ENCODE assay signal across 22 cellular contexts in genomic region chr15:36938131-36938530, GRCh38.
DNase-seq lines count a peak whose midpoint lies in the region; TF ChIP-seq lines count a peak whose summit lies in the region.
"Had no signal": no experiment of that assay in that cellular context is flagged by ENCODE, and none has a peak within 500 bp of the region (broad histone marks: within the 10 kb centered on the region; RNA-seq: fewer than 3 reads in every experiment).

No MANE protein-coding gene starts in this region.

- H3K18ac ChIP-seq in mesendoderm (ENCODE audit: low read length), result no peak overlapping the region

- H3K79me2 ChIP-seq in mesendoderm (ENCODE audit: control insufficient read depth, insufficient read depth, low read length), result no peaks in the 10 kb centered on the region

- in situ Hi-C loops in HAP-1 (cut with MboI; ENCODE audit: low sequenced_read_pairs), result no loop called here

- no CpG with 5 or more reads among the region's 4 CpGs for WGBS in mesendoderm (ENCODE audit: extremely low coverage, insufficient coverage, low lambda C conversion rate)

- no peak overlapping the region for H3K56ac ChIP-seq in mesendoderm (ENCODE audit: low read length)

- H2BK5ac ChIP-seq in mesendoderm (ENCODE audit: low read length), result no peak overlapping the region

- no peaks in the 10 kb centered on the region for H3K27me3 ChIP-seq in mesendoderm (ENCODE audit: insufficient read depth, low read length, poor library complexity)
- H3K27me3 ChIP-seq in HAP-1 (ENCODE audit: low read depth), result no peaks in the 10 kb centered on the region
- H3K27me3 ChIP-seq: BE2C; BLaER1 treated with 17β-estradiol and CSF1 and Interleukin-3, amounts not matched to agents 10 nM and 100 nM had no signal

- H3K4ac ChIP-seq in mesendoderm (ENCODE audit: low read depth, low read length), result no peak overlapping the region

- DNase-seq in dermis microvascular lymphatic vessel endothelial cell (ENCODE audit: low read depth in 2 of 2) (peak; percentile 58 to 60), mesendoderm (no peak), nephron progenitor cell (no peak), HAP-1 (ENCODE audit: low spot score in 2 of 2) (no peak), occipital lobe (lab: John Stamatoyannopoulos, UW) (no peak), NCI-H510A treated with DMSO at 0.1 percent for 48 hours (lab: John Stamatoyannopoulos, UW) (no peak)
- no peak for DNase-seq in activated CD8-positive, alpha-beta memory T cell treated with anti-CD3 and anti-CD28 coated beads, Interleukin-2, amount 50 U/mL, for 48 hours
- DNase-seq: 8988T; ACHN; AML-193; BE2C; Calu3; CD4-positive, alpha-beta memory T cell; COR-L47; DMS53; DMS79 treated with DMSO at 0.1 percent for 48 hours; GF-D8; H9 had no signal

- H2BK15ac ChIP-seq in mesendoderm (replicated peaks; ENCODE audit: low read depth), result no peak overlapping the region

- H3K4me1 Mint-ChIP-seq in nephron progenitor cell, result peaks cover 44% of the 10 kb centered on the region
- H3K4me1 Mint-ChIP-seq: CD4-positive, alpha-beta memory T cell had no signal

- H3K36me3 ChIP-seq in HEK293 (ENCODE audit: control insufficient read depth in 2 of 2, insufficient read depth in 1 of 2, low read length in 2 of 2) (no peaks in the 10 kb centered on the region), mesendoderm (ENCODE audit: control insufficient read depth, insufficient read depth, low read length) (no peaks in the 10 kb centered on the region), HAP-1 (replicated peaks) (peaks cover 6% of the 10 kb centered on the region)
- H3K36me3 ChIP-seq: BLaER1 treated with 17β-estradiol and CSF1 and Interleukin-3, amounts not matched to agents 10 nM and 100 nM had no signal

- H3K23ac ChIP-seq in mesendoderm (ENCODE audit: low read length), result peak overlapping the region; percentile 54

- H3K4me3 ChIP-seq in HEK293 (ENCODE audit: low read depth, low read length) (no peak overlapping the region), mesendoderm (ENCODE audit: low read length) (no peak overlapping the region), HAP-1 (no peak overlapping the region)
- H3K4me3 ChIP-seq: A549; BLaER1 treated with 17β-estradiol and CSF1 and Interleukin-3, amounts not matched to agents 10 nM and 100 nM; GM23338 had no signal

- no peaks in the 10 kb centered on the region for H3K79me1 ChIP-seq in mesendoderm (ENCODE audit: low read length)

- no peak overlapping the region for H3K4me2 ChIP-seq in mesendoderm (ENCODE audit: low read length)
- H3K4me2 ChIP-seq: A549; BLaER1 treated with 17β-estradiol and CSF1 and Interleukin-3, amounts not matched to agents 10 nM and 100 nM; GM23338 had no signal

- peak overlapping the region; percentile 94 for H3K27ac Mint-ChIP-seq in nephron progenitor cell
- H3K27ac Mint-ChIP-seq: CD4-positive, alpha-beta memory T cell; GM23338 had no signal

- H4K5ac ChIP-seq in mesendoderm (ENCODE audit: low read length), result no peak overlapping the region

- TF ChIP-seq CTCF in HEK293 (tag by site-specific recombination; IDR thresholded peaks at IDR 0.05), result no peak
- TF ChIP-seq CTCF in nephron progenitor cell (IDR thresholded peaks at IDR 0.05), result no peak

- CTCF ChIA-PET in HEK293 (lab: Yijun Ruan, JAX), result no interaction called here

- H3K4me1 ChIP-seq in HEK293 (ENCODE audit: control insufficient read depth, insufficient read depth, low read length) (peaks cover 2% of the 10 kb centered on the region; the same call in 1 of the 2 replicates), mesendoderm (ENCODE audit: control insufficient read depth, low read depth, low read length) (peaks cover 3% of the 10 kb centered on the region), HAP-1 (peaks cover 24% of the 10 kb centered on the region)
- H3K4me1 ChIP-seq: A549; BLaER1 treated with 17β-estradiol and CSF1 and Interleukin-3, amounts not matched to agents 10 nM and 100 nM had no signal

- POLR2A ChIA-PET in HEK293 (lab: Yijun Ruan, JAX), result no interaction called here

- no peak overlapping the region for H2AK5ac ChIP-seq in mesendoderm (ENCODE audit: low read length)

- no peak overlapping the region for H3K27ac ChIP-seq in HEK293 (ENCODE audit: extremely low read depth, low read depth, low read length)
- no peak overlapping the region for H3K27ac ChIP-seq in mesendoderm (ENCODE audit: low read depth, low read length)
- H3K27ac ChIP-seq: A549; BLaER1 treated with 17β-estradiol and CSF1 and Interleukin-3, amounts not matched to agents 10 nM and 100 nM had no signal

- no peak overlapping the region for H2BK120ac ChIP-seq in mesendoderm (ENCODE audit: low read depth, low read length)

- peaks cover 96% of the 10 kb centered on the region for H3K36me3 Mint-ChIP-seq in nephron progenitor cell (ENCODE audit: low read depth)
- H3K36me3 Mint-ChIP-seq: CD4-positive, alpha-beta memory T cell had no signal

- no peaks in the 10 kb centered on the region for H3K9me3 ChIP-seq in HEK293 (ENCODE audit: control insufficient read depth, insufficient read depth, low read depth, low read length)
- no peaks in the 10 kb centered on the region for H3K9me3 ChIP-seq in HAP-1
- H3K9me3 ChIP-seq: A549; BE2C; BLaER1 treated with 17β-estradiol and CSF1 and Interleukin-3, amounts not matched to agents 10 nM and 100 nM had no signal

- H3K27me3 Mint-ChIP-seq in nephron progenitor cell (ENCODE audit: low read depth, poor library complexity), result peaks cover 7% of the 10 kb centered on the region
- H3K27me3 Mint-ChIP-seq: CD4-positive, alpha-beta memory T cell had no signal

- H3K9ac ChIP-seq in mesendoderm (ENCODE audit: low read length), result no peak overlapping the region
- H3K9ac ChIP-seq: BLaER1 treated with 17β-estradiol and CSF1 and Interleukin-3, amounts not matched to agents 10 nM and 100 nM had no signal

- H4K8ac ChIP-seq in mesendoderm (ENCODE audit: low read depth, low read length), result no peak overlapping the region

- no peak overlapping the region for H3K4me3 Mint-ChIP-seq in nephron progenitor cell
- H3K4me3 Mint-ChIP-seq: CD4-positive, alpha-beta memory T cell; GM23338; H9 had no signal

- H3K9me3 Mint-ChIP-seq in nephron progenitor cell, result no peaks in the 10 kb centered on the region
- H3K9me3 Mint-ChIP-seq: GM23338, H9 had no signal

TF ChIP-seq in HEK293, 187 proteins besides CTCF, POLR2A, EP300 and RAD21:
- TF ChIP-seq KLF1 (tag by site-specific recombination; IDR thresholded peaks at IDR 0.05) (no peak), ZNF398 (tag by site-specific recombination; IDR thresholded peaks at IDR 0.05) (no peak), ZNF664 (tag by site-specific recombination; IDR thresholded peaks at IDR 0.05) (no peak), ZIC2 (tag by site-specific recombination; IDR thresholded peaks at IDR 0.05) (0 out of 2 replicates have a peak, but pooled peaks have one; percentile 15), TSHZ1 (tag by site-specific recombination; IDR thresholded peaks at IDR 0.05; ENCODE audit: borderline replicate concordance) (no peak)

Comparison
In these comparisons a context has a peak if more than half of its experiments do, and no peak if none do; other contexts are left out.
1. DNase-seq: peak in dermis microvascular lymphatic vessel endothelial cell (2 of 2); none in mesendoderm (single experiment), nephron progenitor cell (single experiment), HAP-1 (0 of 2), occipital lobe (single experiment), NCI-H510A treated with DMSO at 0.1 percent for 48 hours (single experiment) and activated CD8-positive, alpha-beta memory T cell treated with anti-CD3 and anti-CD28 coated beads, Interleukin-2, amount 50 U/mL, for 48 hours (single experiment).